In the genomic region with DNA sequence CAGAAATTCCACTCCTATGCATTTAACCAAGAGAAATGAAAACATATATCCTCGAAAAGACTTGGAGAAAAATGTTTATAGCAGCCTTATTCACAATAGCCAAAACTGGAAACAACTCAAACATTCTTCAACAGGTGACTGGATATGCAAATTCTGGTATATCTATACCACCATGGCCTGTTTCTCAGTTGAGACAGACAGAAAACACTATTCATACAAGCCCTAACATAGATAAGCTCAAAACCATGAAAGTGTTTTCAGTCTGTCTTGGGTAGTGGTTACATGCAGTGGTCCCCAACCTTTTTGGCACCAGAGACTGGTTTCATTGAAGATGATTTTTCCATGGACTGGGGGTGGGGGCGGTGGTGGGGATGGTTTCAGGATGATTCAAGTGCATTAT, we compare ENCODE assay signal across 18 cellular contexts.
DNase-seq lines count a peak whose midpoint lies in the region; ATAC-seq and TF ChIP-seq lines count a peak whose summit lies in the region.
"Had no signal": no experiment of that assay in that cellular context is flagged by ENCODE, and none has a peak within 500 bp of the region (broad histone marks: within the 10 kb centered on the region; RNA-seq: fewer than 3 reads in every experiment).

No MANE protein-coding gene starts in this region.

- H4K91ac ChIP-seq in IMR-90 (ENCODE audit: insufficient read depth, low read depth, low read length): no peak overlapping the region

- H3K9ac ChIP-seq in IMR-90 (ENCODE audit: low read depth, low read length): no peak overlapping the region

- peak overlapping the region; percentile 20 for H2BK5ac ChIP-seq in IMR-90 (ENCODE audit: low read depth, low read length, poor library complexity, severe bottlenecking)

- H3K4me2 ChIP-seq in IMR-90 (ENCODE audit: low read depth, low read length): no peak overlapping the region

- WGBS in IMR-90 (ENCODE audit: extremely low coverage in 2 of 2, insufficient read length in 1 of 2), 2 experiments: no CpG with 5 or more reads among the region's 2 CpGs

- H3K56ac ChIP-seq in IMR-90 (ENCODE audit: extremely low read depth, insufficient read depth, low read length): no peak overlapping the region

- dilution Hi-C loops in IMR-90 (cut with HindIII; ENCODE audit: low sequenced_read_pairs, unreplicated experiment): no loop called here

- H3K4me3 ChIP-seq in IMR-90 (ENCODE audit: insufficient read depth, low read depth, low read length): no peak overlapping the region
- H3K4me3 ChIP-seq: breast epithelium, esophagus muscularis mucosa, spleen had no signal

- no peak for DNase-seq in IMR-90
- no peak for DNase-seq in stimulated activated naive CD4-positive, alpha-beta T cell (lab: John Stamatoyannopoulos, UW)
- DNase-seq in NK-92 treated with Interleukin-12 subunit alpha and Interleukin-12 subunit beta, amount 100 ng/mL, for 24 hours (lab: John Stamatoyannopoulos, UW): no peak
- DNase-seq: activated CD8-positive, alpha-beta memory T cell treated with anti-CD3 and anti-CD28 coated beads, Interleukin-2, amount 50 U/mL, for 4 hours; Calu3; head of caudate nucleus; NCI-H2171 treated with DMSO at 0.1 percent for 48 hours; spleen; T-helper 1 cell had no signal

- TF ChIP-seq RAD21 in IMR-90 (IDR thresholded peaks at IDR 0.05; ENCODE audit: low read length): no peak

- no peak for TF ChIP-seq POLR2A in IMR-90 (IDR thresholded peaks at IDR 0.05; ENCODE audit: low read depth, low read length)

- H3K23ac ChIP-seq in IMR-90 (ENCODE audit: low read depth, low read length): no peak overlapping the region

- no peak overlapping the region for H4K8ac ChIP-seq in IMR-90 (ENCODE audit: low read depth in 2 of 2, low read length in 2 of 2)

- no peak overlapping the region for H2BK15ac ChIP-seq in IMR-90 (ENCODE audit: low read depth, low read length)

- POLR2A ChIA-PET in IMR-90 (lab: Charles Lee; ENCODE audit: unreplicated experiment): no interaction called here

- H2BK120ac ChIP-seq in IMR-90 (ENCODE audit: low read depth, low read length): no peak overlapping the region

- H2AFZ ChIP-seq in IMR-90 (replicated peaks; ENCODE audit: low read length, poor library complexity): no peak overlapping the region

- CTCF ChIA-PET in IMR-90 (lab: Yijun Ruan, JAX): no interaction called here

- H4K20me1 ChIP-seq in IMR-90 (ENCODE audit: insufficient read depth, low read length): peaks cover 16% of the 10 kb centered on the region; the same call in 1 of the 2 replicates

- no peak overlapping the region for H2AK5ac ChIP-seq in IMR-90 (ENCODE audit: low read depth, low read length)

- intact Hi-C loops in IMR-90 (cut with micrococcal nuclease): no loop called here

- no peak overlapping the region for H3K14ac ChIP-seq in IMR-90 (replicated peaks; ENCODE audit: low read depth, low read length)

- no peaks in the 10 kb centered on the region for H3K9me3 ChIP-seq in IMR-90 (ENCODE audit: control insufficient read depth, insufficient read depth, low read length)
- H3K9me3 ChIP-seq: breast epithelium, esophagus muscularis mucosa, spleen had no signal

- no peak overlapping the region for H2AK9ac ChIP-seq in IMR-90 (replicated peaks; ENCODE audit: low read depth, low read length, poor library complexity)

- H4K5ac ChIP-seq in IMR-90 (ENCODE audit: low read depth, low read length): no peak overlapping the region

- in situ Hi-C loops in IMR-90 (cut with MboI; ENCODE audit: low sequenced_read_pairs): no loop called here

- peaks cover 7% of the 10 kb centered on the region for H3K9me1 ChIP-seq in IMR-90 (ENCODE audit: insufficient read depth, low read length)

- no peak overlapping the region for H3K18ac ChIP-seq in IMR-90 (ENCODE audit: low read depth, low read length)

- peak; percentile 55 for ATAC-seq in GM18511 (IDR thresholded peaks at IDR 0.05; ENCODE audit: unreplicated experiment)
- ATAC-seq in GM19035 (IDR thresholded peaks at IDR 0.05; ENCODE audit: unreplicated experiment): peak; percentile 73
- ATAC-seq in HG02798 (IDR thresholded peaks at IDR 0.05; ENCODE audit: poor library complexity, unreplicated experiment): peak; percentile 69
- no peak for ATAC-seq in IMR-90 (ENCODE audit: low read depth)
- no peak for ATAC-seq in HG03139 (IDR thresholded peaks at IDR 0.05; ENCODE audit: unreplicated experiment)
- ATAC-seq: natural killer cell treated with Interleukin-12 subunit alpha and Interleukin-12 subunit beta and Interleukin-15 and Interleukin-18, amount 100 ng/mL, for 72 hours; WTC11 had no signal

- peaks cover 2% of the 10 kb centered on the region; the same call in 1 of the 2 replicates for H3K36me3 ChIP-seq in IMR-90 (ENCODE audit: control insufficient read depth, insufficient read depth, low read length)
- H3K36me3 ChIP-seq: breast epithelium, esophagus muscularis mucosa, spleen had no signal

- H2BK20ac ChIP-seq in IMR-90 (ENCODE audit: low read depth, low read length): no peak overlapping the region

- H3K4me1 ChIP-seq in IMR-90 (ENCODE audit: control insufficient read depth, insufficient read depth, low read length): peaks cover 10% of the 10 kb centered on the region; the same call in 1 of the 2 replicates
- H3K4me1 ChIP-seq: breast epithelium, esophagus muscularis mucosa, spleen had no signal

- peaks cover 21 to 63% of the 10 kb centered on the region in 2 experiments; a peak in 3 of 4 replicates for H3K79me1 ChIP-seq in IMR-90 (ENCODE audit: low read depth in 1 of 2, low read length in 2 of 2)

- no peaks in the 10 kb centered on the region for H3K27me3 ChIP-seq in IMR-90 (ENCODE audit: control insufficient read depth, insufficient read depth, low read length)
- H3K27me3 ChIP-seq: breast epithelium, esophagus muscularis mucosa, spleen had no signal

- no TSS peak for BruUV-seq in IMR-90 (replicated peaks; lab: Mats Ljungman, UMichigan)

- peak overlapping the region; percentile 6; the same call in 1 of the 2 replicates for H3K4ac ChIP-seq in IMR-90 (ENCODE audit: low read depth, low read length)

- no peak for TF ChIP-seq CTCF in IMR-90 (conservative IDR thresholded peaks at IDR 0.05; ENCODE audit: low read depth, low read length)

- H3K27ac ChIP-seq in IMR-90 (ENCODE audit: insufficient read depth, low read length): no peak overlapping the region
- H3K27ac ChIP-seq: breast epithelium, esophagus muscularis mucosa, RWPE1, spleen had no signal

TF ChIP-seq in IMR-90, 13 proteins besides CTCF, POLR2A, EP300 and RAD21:
- TF ChIP-seq BHLHE40 (IDR thresholded peaks at IDR 0.05; ENCODE audit: low read depth, low read length) (no peak), CHD1 (IDR thresholded peaks at IDR 0.05; ENCODE audit: low read depth, low read length) (no peak), FOS (IDR thresholded peaks at IDR 0.05; ENCODE audit: low read depth, low read length) (no peak), MXI1 (IDR thresholded peaks at IDR 0.05; ENCODE audit: borderline replicate concordance, low read depth, low read length) (no peak), NFE2L2 (IDR thresholded peaks at IDR 0.05; ENCODE audit: low read depth, low read length) (no peak), MAFK (IDR thresholded peaks at IDR 0.05; ENCODE audit: low read depth, low read length) (no peak), CEBPB (IDR thresholded peaks at IDR 0.05; ENCODE audit: low read depth, low read length) (no peak), MAZ (IDR thresholded peaks at IDR 0.05; ENCODE audit: borderline replicate concordance, low read depth, low read length) (no peak), RFX5 (IDR thresholded peaks at IDR 0.05; ENCODE audit: low read depth, low read length) (no peak)
- TF ChIP-seq, protein P1, sequence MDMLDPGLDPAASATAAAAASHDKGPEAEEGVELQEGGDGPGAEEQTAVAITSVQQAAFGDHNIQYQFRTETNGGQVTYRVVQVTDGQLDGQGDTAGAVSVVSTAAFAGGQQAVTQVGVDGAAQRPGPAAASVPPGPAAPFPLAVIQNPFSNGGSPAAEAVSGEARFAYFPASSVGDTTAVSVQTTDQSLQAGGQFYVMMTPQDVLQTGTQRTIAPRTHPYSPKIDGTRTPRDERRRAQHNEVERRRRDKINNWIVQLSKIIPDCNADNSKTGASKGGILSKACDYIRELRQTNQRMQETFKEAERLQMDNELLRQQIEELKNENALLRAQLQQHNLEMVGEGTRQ (IDR thresholded peaks at IDR 0.05; ENCODE audit: low read depth, low read length): no peak
TF ChIP-seq in IMR-90: peak in this region for 0.

Comparison
In these comparisons a context has a peak if more than half of its experiments do, and no peak if none do; other contexts are left out.
1. ATAC-seq: peak in GM18511 (single experiment), GM19035 (single experiment) and HG02798 (single experiment); none in IMR-90 (single experiment) and HG03139 (single experiment).